In the genomic region with DNA sequence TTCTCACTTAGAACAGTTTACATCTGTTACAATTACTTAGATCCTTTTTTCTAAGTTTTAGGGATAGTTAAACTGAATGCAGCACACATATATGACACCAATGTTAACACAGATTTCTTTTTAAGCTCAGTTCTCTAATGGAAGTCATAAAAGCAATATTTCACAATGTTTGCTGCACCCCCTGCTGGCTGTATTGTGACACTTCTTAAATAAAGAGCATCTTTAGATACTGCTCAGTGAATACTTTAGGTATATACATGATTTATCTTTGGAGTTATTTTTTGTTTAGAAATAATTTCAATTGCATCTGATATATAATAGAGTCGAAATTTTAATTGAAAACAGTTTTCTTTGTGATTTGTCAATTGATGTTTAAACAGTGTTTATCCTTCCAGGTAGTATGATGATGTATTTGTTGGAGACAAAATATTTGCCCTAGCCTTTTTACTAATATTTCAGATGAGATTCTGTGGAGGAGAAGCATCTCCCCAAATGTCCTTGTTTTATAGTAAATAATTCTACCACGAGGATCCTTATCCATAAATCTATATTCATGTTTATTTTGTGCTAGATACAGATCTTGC, we compare ENCODE assay signal across 8 cellular contexts.
DNase-seq lines count a peak whose midpoint lies in the region; ATAC-seq and TF ChIP-seq lines count a peak whose summit lies in the region.

No MANE protein-coding gene starts in this region.

- H3K9ac ChIP-seq in colonic mucosa (ENCODE audit: low read depth in 2 of 2, low read length in 2 of 2), result no peak overlapping the region

- in situ Hi-C loops in G401 (cut with HindIII; ENCODE audit: low sequenced_read_pairs), result no loop called here

- no peaks in the 10 kb centered on the region for H3K27me3 ChIP-seq in colonic mucosa
- no peaks in the 10 kb centered on the region for H3K27me3 ChIP-seq in tibial artery

- H3K9me3 ChIP-seq in colonic mucosa (no peaks in the 10 kb centered on the region), tibial artery (no peaks in the 10 kb centered on the region)

- no peaks in the 10 kb centered on the region for H3K9me3 Mint-ChIP-seq in mesothelial cell of epicardium

- DNase-seq in G401 (ENCODE audit: low spot score) (peak; percentile 92), NCI-H1417 (lab: John Stamatoyannopoulos, UW) (peak; percentile 59 to 86 (median 85)), T-helper 9 cell (peak; percentile 28), colonic mucosa (peak; percentile 60), mesothelial cell of epicardium (ENCODE audit: low spot score in 2 of 2, unreplicated experiment in 2 of 2) (no peak), tibial artery (peak in 1 of 2 donors; percentile 46), retina (no peak)

- intact Hi-C loops in colonic mucosa (cut with DNase I) (loop anchor here (5.0 to 10.0 kb wide), 2 partner anchors 195 to 953 kb away; no protein-coding TSS in a partner anchor), tibial artery (cut with DNase I; ENCODE audit: low total_unique reads) (no loop called here)

- peak; percentile 69 for ATAC-seq in GM21619 (IDR thresholded peaks at IDR 0.05; ENCODE audit: unreplicated experiment)

- H3K27me3 Mint-ChIP-seq in mesothelial cell of epicardium (ENCODE audit: low read depth), result no peaks in the 10 kb centered on the region

- H3K36me3 Mint-ChIP-seq in mesothelial cell of epicardium, result peaks cover 8% of the 10 kb centered on the region

- H3K27ac Mint-ChIP-seq in mesothelial cell of epicardium, result peak overlapping the region; percentile 43

- H3K4me3 ChIP-seq in colonic mucosa (no peak overlapping the region), tibial artery (no peak overlapping the region)

- H3K36me3 ChIP-seq in colonic mucosa (no peaks in the 10 kb centered on the region), tibial artery (peaks cover 0 to 4% (median 0%) of the 10 kb centered on the region in 3 donors)

- peaks cover 6% of the 10 kb centered on the region for H3K4me1 ChIP-seq in colonic mucosa
- H3K4me1 ChIP-seq in tibial artery, result peaks cover 0 to 69% (median 14%) of the 10 kb centered on the region in 4 donors

- TF ChIP-seq CTCF in colonic mucosa (IDR thresholded peaks at IDR 0.05), result peak; percentile 74
- peak; percentile 81 for TF ChIP-seq CTCF in mesothelial cell of epicardium (IDR thresholded peaks at IDR 0.05; ENCODE audit: unreplicated experiment)
- peak; percentile 74 to 87 for TF ChIP-seq CTCF in tibial artery (IDR thresholded peaks at IDR 0.05)

- H3K4me1 Mint-ChIP-seq in mesothelial cell of epicardium, result peaks cover 76% of the 10 kb centered on the region

- no peak overlapping the region for H3K27ac ChIP-seq in colonic mucosa
- H3K27ac ChIP-seq in tibial artery, result peak overlapping the region in 1 of 2 donors; percentile 47

- H3K4me3 Mint-ChIP-seq in mesothelial cell of epicardium, result no peak overlapping the region

Comparison
In these comparisons a context has a peak if more than half of its experiments do, and no peak if none do; other contexts are left out.
1. DNase-seq: peak in G401 (single experiment), NCI-H1417 (3 of 3), T-helper 9 cell (single experiment) and colonic mucosa (single experiment); none in mesothelial cell of epicardium (0 of 2) and retina (single experiment).
2. Peak in every context shown above with its lines, with median percentiles within 50 percentile points of each other: CTCF ChIP-seq.